8 cellular contexts compared by ENCODE assay signal in the genomic region with DNA sequence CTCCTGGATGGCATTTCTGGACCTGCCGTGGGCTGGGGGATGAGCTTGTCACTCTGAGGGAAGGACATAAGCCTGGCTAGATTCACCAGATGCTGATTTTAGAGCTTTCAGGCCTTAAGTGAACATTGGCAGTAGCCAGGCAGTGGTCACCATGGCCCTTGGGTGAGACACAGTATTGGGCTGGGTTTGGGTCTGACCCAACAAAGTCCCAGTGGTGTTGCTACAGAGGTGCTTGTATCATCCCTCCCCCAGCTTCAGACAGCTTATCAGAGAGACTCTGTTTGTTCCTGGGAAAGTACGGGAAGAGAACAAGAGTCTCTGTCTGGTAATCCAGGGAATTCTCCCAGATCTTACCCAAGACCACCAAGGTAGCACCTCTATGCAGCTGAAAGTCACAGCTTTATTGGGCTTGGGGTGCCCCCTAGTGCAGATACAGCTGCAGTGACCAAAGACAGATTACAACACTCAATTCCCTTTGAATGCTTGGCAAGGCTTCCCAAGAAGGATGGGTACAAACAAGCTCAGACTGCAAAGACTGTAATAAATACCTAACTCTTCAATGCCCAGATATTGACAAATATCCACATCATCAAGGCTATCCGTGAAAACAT. TPM values are rescaled to one million over a fixed set of nuclear protein-coding genes. Genes with fewer than 3 reads are reported as not detected.
DNase-seq lines count a peak whose midpoint lies in the region; ATAC-seq, FAIRE-seq and TF ChIP-seq lines count a peak whose summit lies in the region.

No MANE protein-coding gene starts in this region.

- peaks cover 3% of the 10 kb centered on the region for H3K27me3 Mint-ChIP-seq in memory B cell

- no peaks in the 10 kb centered on the region for H3K9me3 ChIP-seq in colonic mucosa
- H3K9me3 ChIP-seq in gastrocnemius medialis = no peaks in the 10 kb centered on the region

- H3K4me3 ChIP-seq in colonic mucosa (no peak overlapping the region), gastrocnemius medialis (no peak overlapping the region)

- no peak overlapping the region for H3K27ac Mint-ChIP-seq in memory B cell

- DNase-seq in M059J (ENCODE audit: low read depth) (peak; percentile 54), T-helper 1 cell (peak in 4 of 5 donors; percentile 19 to 32 (median 23)), colonic mucosa (peak; percentile 36), memory B cell (ENCODE audit: low spot score in 2 of 2) (peak in 1 of 2 donors; percentile 34), KG1 (lab: John Stamatoyannopoulos, UW) (no peak), gastrocnemius medialis (no peak)

- in situ Hi-C loops in gastrocnemius medialis (cut with MboI; ENCODE audit: low sequenced_read_pairs in 4 of 4) = no loop called here

- no peak overlapping the region for H3K9ac ChIP-seq in colonic mucosa (ENCODE audit: low read depth in 2 of 2, low read length in 2 of 2)

- H3K27ac ChIP-seq in colonic mucosa (no peak overlapping the region), gastrocnemius medialis (no peak overlapping the region)

- H3K27me3 ChIP-seq in colonic mucosa (no peaks in the 10 kb centered on the region), gastrocnemius medialis (peaks cover 0 to 6% (median 0%) of the 10 kb centered on the region in 3 donors)

- no peak for TF ChIP-seq POLR2A in gastrocnemius medialis (IDR thresholded peaks at IDR 0.05)

- no peak overlapping the region for H3K4me3 Mint-ChIP-seq in memory B cell

- FAIRE-seq in G401.6 (lab: Jason Lieb, UNC) = peak; percentile 88

- intact Hi-C loops in colonic mucosa (cut with DNase I) = no loop called here
- intact Hi-C loops in gastrocnemius medialis (cut with DNase I; ENCODE audit: low total_unique reads) = loop anchor here (5.0 kb wide), 1 partner anchor 36 kb away; no protein-coding TSS in a partner anchor

- peak; percentile 68 for ATAC-seq in memory B cell (ENCODE audit: low read depth)
- no peak for ATAC-seq in HG03354 (IDR thresholded peaks at IDR 0.05; ENCODE audit: poor library complexity, severe bottlenecking, unreplicated experiment)
- no peak for ATAC-seq in gastrocnemius medialis

- no peaks in the 10 kb centered on the region for H3K4me1 ChIP-seq in colonic mucosa
- H3K4me1 ChIP-seq in gastrocnemius medialis = no peaks in the 10 kb centered on the region

- H3K36me3 Mint-ChIP-seq in memory B cell = peaks cover 3% of the 10 kb centered on the region

- no peaks in the 10 kb centered on the region for H3K36me3 ChIP-seq in colonic mucosa
- no peaks in the 10 kb centered on the region for H3K36me3 ChIP-seq in gastrocnemius medialis

- peaks cover 2% of the 10 kb centered on the region for H3K4me1 Mint-ChIP-seq in memory B cell

- TF ChIP-seq CTCF in colonic mucosa (IDR thresholded peaks at IDR 0.05) (peak; percentile 59), gastrocnemius medialis (IDR thresholded peaks at IDR 0.05 in 4 of 5, conservative IDR thresholded peaks at IDR 0.05 in 1 of 5) (peak in 2 of 5 experiments; percentile 34 to 37)

- no peaks in the 10 kb centered on the region for H3K9me3 Mint-ChIP-seq in memory B cell

RNA-seq across cellular contexts. Expression of a gene that starts 9.8 kb away (rescaled TPM):
- 93.9 and 127 TPM in 2 replicates for total RNA-seq in M059J (2014; rRNA removed; shearing (Covaris generic))
- total RNA-seq in colonic mucosa (10 to 100 TPM; 16.1 to 48.2 TPM), gastrocnemius medialis (10 to 100 TPM; 12.1 to 26.3 (median 21.4) TPM)

RNA-seq across cellular contexts. Expression of a gene that starts 19.9 kb away (rescaled TPM):
- 13.8 and 14.3 TPM in 2 replicates for total RNA-seq in M059J (2014; rRNA removed; shearing (Covaris generic))
- total RNA-seq in colonic mucosa (10 to 100 TPM in 1 of 2 donors, 1 to 10 TPM in 1; 8.6 to 16.6 TPM), gastrocnemius medialis (10 to 100 TPM; 21.0 to 29.4 (median 23.4) TPM)

Comparison
In these comparisons a context has a peak if more than half of its experiments do, and no peak if none do; other contexts are left out.
1. DNase-seq: peak in M059J (single experiment), T-helper 1 cell (4 of 5) and colonic mucosa (single experiment); none in KG1 (single experiment) and gastrocnemius medialis (0 of 2).